In the genomic region with DNA sequence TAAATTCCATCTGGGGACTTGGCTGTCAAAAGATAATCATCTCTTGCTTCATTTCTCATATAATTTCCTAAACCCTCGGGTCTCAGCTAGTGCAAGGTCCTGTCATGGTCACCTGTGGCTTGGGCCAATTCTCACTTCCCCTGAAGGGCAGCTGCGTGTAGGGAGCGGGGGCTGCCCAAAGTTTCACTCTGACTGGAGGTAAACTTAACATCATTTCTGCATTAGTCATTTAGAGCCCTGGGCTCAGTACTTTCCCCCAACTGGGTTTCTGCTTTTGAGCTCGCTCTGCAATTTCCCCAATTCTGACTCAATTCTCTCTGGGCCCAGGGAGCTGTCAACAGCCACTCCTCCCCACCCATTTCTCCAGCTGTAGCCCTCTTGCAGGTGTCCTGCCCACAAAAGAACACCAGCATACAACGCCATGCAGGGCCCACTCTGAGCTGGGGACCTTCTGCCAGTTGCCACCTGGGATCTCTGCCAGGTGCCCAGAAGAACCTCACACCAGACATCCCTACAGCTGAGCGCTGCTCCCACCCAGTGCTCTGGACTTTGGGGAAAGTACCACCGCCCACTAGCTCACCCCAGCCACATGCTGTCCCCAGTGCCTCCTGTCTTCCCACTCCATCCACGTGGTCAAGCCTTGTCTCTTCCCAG, we compare ENCODE assay signal across 8 cellular contexts. TPM values are rescaled to one million over a fixed set of nuclear protein-coding genes. Genes with fewer than 3 reads are reported as not detected.
A peak's percentile ranks its signal among the peaks of the same experiment; 100 is the strongest.
DNase-seq lines count a peak whose midpoint lies in the region; ATAC-seq and TF ChIP-seq lines count a peak whose summit lies in the region.

No MANE protein-coding gene starts in this region.

- no peaks in the 10 kb centered on the region for H3K9me3 ChIP-seq in sigmoid colon

- no peak for TF ChIP-seq EP300 in sigmoid colon (IDR thresholded peaks at IDR 0.05)

- no peak for TF ChIP-seq CTCF in GM10248 (IDR thresholded peaks at IDR 0.05; ENCODE audit: control extremely low read depth, extremely low read depth, low read depth, missing control alignments)
- TF ChIP-seq CTCF in epithelial cell of esophagus (IDR thresholded peaks at IDR 0.05; ENCODE audit: insufficient read depth, low read depth, low read length, missing control alignments), result no peak
- TF ChIP-seq CTCF in sigmoid colon (IDR thresholded peaks at IDR 0.05), result no peak

- H3K27ac ChIP-seq in sigmoid colon, result peak overlapping the region in 2 of 4 donors; percentile 32 to 63

- H3K27me3 ChIP-seq in sigmoid colon, result no peaks in the 10 kb centered on the region

- WGBS in sigmoid colon, 2 donors, result 53 to 76% methylated on average over 8 of the region's 8 CpGs

- POLR2A ChIA-PET in GM10248 (lab: Yijun Ruan, JAX), result interaction anchor here (0.7 to 4.4 kb wide), 15 partner anchors 9 to 225 kb away, joined by 3 to 51 read pairs (median 7); no protein-coding TSS in a partner anchor

- intact Hi-C loops in sigmoid colon (cut with DNase I), result no loop called here

- peaks cover 0 to 62% (median 35%) of the 10 kb centered on the region in 4 donors for H3K4me1 ChIP-seq in sigmoid colon

- H3K4me3 ChIP-seq in epithelial cell of esophagus (ENCODE audit: low read length) (no peak overlapping the region), sigmoid colon (no peak overlapping the region)

- peak; percentile 59 for ATAC-seq in GM21825 (IDR thresholded peaks at IDR 0.05; ENCODE audit: unreplicated experiment)

- DNase-seq in GM10248 (ENCODE audit: extremely low spot score) (peak; percentile 86), LHCN-M2 (ENCODE audit: low read depth) (peak; percentile 85), epithelial cell of esophagus (ENCODE audit: low read depth) (peak; percentile 89), sigmoid colon (peak; percentile 78), NCI-H2029 treated with DMSO at 0.1 percent for 48 hours (lab: John Stamatoyannopoulos, UW) (no peak), NCI-H146 treated with DMSO at 0.1 percent for 48 hours (lab: John Stamatoyannopoulos, UW; ENCODE audit: unreplicated experiment) (no peak)
- peak; percentile 41 for DNase-seq in activated CD4-positive, alpha-beta T cell treated with anti-CD3 and anti-CD28 coated beads, Interleukin-2, amount 50 U/mL, for 1 hour

- CTCF ChIA-PET in GM10248 (lab: Yijun Ruan, JAX), result interaction anchor here (0.7 to 11.3 kb wide), 9 partner anchors 10 to 253 kb away, joined by 3 to 150 read pairs (median 6); no protein-coding TSS in a partner anchor

- H3K36me3 ChIP-seq in sigmoid colon, result no peaks in the 10 kb centered on the region

- no peak for TF ChIP-seq POLR2A in sigmoid colon (IDR thresholded peaks at IDR 0.05)

RNA-seq across cellular contexts. Expression of a gene that starts 37.9 kb away (rescaled TPM):
- total RNA-seq in LHCN-M2 (2014; rRNA removed) (192 and 201 TPM in 2 replicates), sigmoid colon (10 to 100 TPM; 22.2 to 26.4 (median 24.3) TPM)
- 169 TPM for polyA plus RNA-seq in LHCN-M2 (2012)
- polyA plus RNA-seq in sigmoid colon, result 10 to 100 TPM; 57.8 to 59.5 (median 59.5) TPM

Comparison
In these comparisons a context has a peak if more than half of its experiments do, and no peak if none do; other contexts are left out.
1. DNase-seq: peak in GM10248 (single experiment), LHCN-M2 (single experiment), activated CD4-positive, alpha-beta T cell treated with anti-CD3 and anti-CD28 coated beads, Interleukin-2, amount 50 U/mL, for 1 hour (single experiment), epithelial cell of esophagus (single experiment) and sigmoid colon (single experiment); none in NCI-H2029 treated with DMSO at 0.1 percent for 48 hours (single experiment) and NCI-H146 treated with DMSO at 0.1 percent for 48 hours (single experiment).